21 cellular contexts compared by ENCODE assay signal in genomic region chr9:122377241-122378164, GRCh38. TPM values are rescaled to one million over a fixed set of nuclear protein-coding genes. Genes with fewer than 3 reads are reported as not detected.
DNase-seq lines count a peak whose midpoint lies in the region; ATAC-seq and TF ChIP-seq lines count a peak whose summit lies in the region.
"Had no signal": no experiment of that assay in that cellular context is flagged by ENCODE, and none has a peak within 500 bp of the region (broad histone marks: within the 10 kb centered on the region; RNA-seq: fewer than 3 reads in every experiment).

No MANE protein-coding gene starts in this region.

- H3K4me2 ChIP-seq in H9 (ENCODE audit: insufficient read depth, insufficient read length, low read length): no peak overlapping the region

- H3K27me3 Mint-ChIP-seq in H9 (ENCODE audit: low read depth): peaks cover 28% of the 10 kb centered on the region
- peaks cover 35% of the 10 kb centered on the region for H3K27me3 Mint-ChIP-seq in activated T-cell treated with anti-CD3 and anti-CD28 coated beads, Interleukin-2, amount 50 U/mL, for 24 hours

- H3K4me1 ChIP-seq in H9 (ENCODE audit: insufficient read depth, low read length) (peaks cover 4% of the 10 kb centered on the region; the same call in 1 of the 2 replicates), esophagus squamous epithelium (peaks cover 23 to 51% (median 25%) of the 10 kb centered on the region in 3 donors), sigmoid colon (peaks cover 0 to 69% (median 62%) of the 10 kb centered on the region in 4 donors)
- H3K4me1 ChIP-seq: BE2C had no signal

- no peak overlapping the region for H2AK5ac ChIP-seq in H9 (ENCODE audit: insufficient read length, low read length)

- H3K56ac ChIP-seq in H9 (ENCODE audit: insufficient read length, low read depth, low read length): no peak overlapping the region

- no peaks in the 10 kb centered on the region for H3K79me2 ChIP-seq in H9 (ENCODE audit: insufficient read depth, low read length)

- intact Hi-C loops in esophagus squamous epithelium (cut with DNase I) (no loop called here), sigmoid colon (cut with DNase I) (loop anchor here (10.0 kb wide), 1 partner anchor 447 kb away; the partner anchor contains the start of gene PDCL)

- H3K9ac ChIP-seq in H9 (ENCODE audit: extremely low read depth, insufficient read length, low read length): no peak overlapping the region

- no peak overlapping the region for H4K5ac ChIP-seq in H9 (ENCODE audit: insufficient read length, low read depth, low read length)

- H3K18ac ChIP-seq in H9 (ENCODE audit: insufficient read length, low read depth, low read length): no peak overlapping the region

- no peak for TF ChIP-seq CTCF in H9 (conservative IDR thresholded peaks at IDR 0.05)
- no peak for TF ChIP-seq CTCF in esophagus squamous epithelium (IDR thresholded peaks at IDR 0.05)
- TF ChIP-seq CTCF in sigmoid colon (IDR thresholded peaks at IDR 0.05): no peak

- TF ChIP-seq POLR2A in esophagus squamous epithelium (IDR thresholded peaks at IDR 0.05) (no peak), sigmoid colon (IDR thresholded peaks at IDR 0.05) (no peak)

- no peaks in the 10 kb centered on the region for H3K79me1 ChIP-seq in H9 (ENCODE audit: insufficient read depth, low read depth, low read length, poor library complexity, severe bottlenecking)

- H3K27me3 ChIP-seq in H9 (ENCODE audit: insufficient read depth, low read length): no peaks in the 10 kb centered on the region; the same call in 1 of the 2 replicates
- no peaks in the 10 kb centered on the region for H3K27me3 ChIP-seq in esophagus squamous epithelium
- H3K27me3 ChIP-seq in sigmoid colon: no peaks in the 10 kb centered on the region
- H3K27me3 ChIP-seq: BE2C, pancreas, thyroid gland had no signal

- WGBS in H9 (ENCODE audit: extremely low coverage, insufficient read length, low lambda C conversion rate): no CpG with 5 or more reads among the region's 24 CpGs
- WGBS in esophagus squamous epithelium, 2 donors: 73 to 88% methylated on average over 12 to 19 of the region's 24 CpGs
- WGBS in sigmoid colon, 2 donors: 69 to 84% methylated on average over 24 of the region's 24 CpGs

- no peak overlapping the region for H3K27ac ChIP-seq in H9 (ENCODE audit: insufficient read length, low read depth, low read length)
- H3K27ac ChIP-seq in esophagus squamous epithelium: peak overlapping the region; percentile 22 to 84 (median 83)
- peak overlapping the region; percentile 90 to 95 (median 90) for H3K27ac ChIP-seq in sigmoid colon
- H3K27ac ChIP-seq: cardiac muscle cell, pancreas, thyroid gland, WERI-Rb-1 had no signal

- no peak overlapping the region for H2AFZ ChIP-seq in H9 (ENCODE audit: low read length)

- peaks cover 0 to 42% (median 0%) of the 10 kb centered on the region in 3 donors for H3K36me3 ChIP-seq in esophagus squamous epithelium
- peaks cover 7 to 41% (median 24%) of the 10 kb centered on the region in 4 donors for H3K36me3 ChIP-seq in sigmoid colon
- H3K36me3 ChIP-seq: BE2C, cardiac muscle cell, pancreas, thyroid gland, WERI-Rb-1 had no signal

- peak overlapping the region in 2 of 3 experiments; percentile 8 to 72; a peak in 2 of 7 replicates for H3K27ac Mint-ChIP-seq in H9
- H3K27ac Mint-ChIP-seq in activated T-cell treated with anti-CD3 and anti-CD28 coated beads, Interleukin-2, amount 50 U/mL, for 24 hours: no peak overlapping the region
- H3K27ac Mint-ChIP-seq: activated CD8-positive, alpha-beta T cell treated with anti-CD3 and anti-CD28 coated beads for 36 hours; activated T-helper 17 cell treated with anti-CD3 and anti-CD28 coated beads, Interleukin-2, amount 50 U/mL, for 72 hours had no signal

- DNase-seq in H9: no peak
- no peak for DNase-seq in esophagus squamous epithelium (lab: John Stamatoyannopoulos, UW)
- DNase-seq in sigmoid colon: peak; percentile 55
- DNase-seq in NCI-H128 (lab: John Stamatoyannopoulos, UW; ENCODE audit: unreplicated experiment): no peak
- DNase-seq in inferior parietal cortex (ENCODE audit: extremely low spot score): no peak
- DNase-seq in activated T-cell treated with anti-CD3 and anti-CD28 coated beads, Interleukin-2, amount 50 U/mL, for 24 hours: no peak
- DNase-seq: activated CD8-positive, alpha-beta T cell treated with anti-CD3 and anti-CD28 coated beads for 36 hours; BE2C; effector memory CD4-positive, alpha-beta T cell; H7; NCI-H146; stimulated activated CD4-positive, alpha-beta T cell treated with anti-CD3 and anti-CD28 coated beads, Interleukin-4, amount 100 ng/mL, for 4 hours; stimulated activated CD8-positive, alpha-beta memory T cell treated with anti-CD3 and anti-CD28 coated beads, Interleukin-4, amount 100 ng/mL, for 48 hours; SW 1271; thyroid gland; WERI-Rb-1 had no signal

- no peak overlapping the region for H2BK120ac ChIP-seq in H9 (ENCODE audit: low read depth, low read length, poor library complexity, severe bottlenecking)

- no peak overlapping the region for H3T11ph ChIP-seq in H9 (ENCODE audit: low read length)

- peak overlapping the region; percentile 43; the same call in 1 of the 2 replicates for H3K14ac ChIP-seq in H9 (ENCODE audit: insufficient read depth, low read length)

- no peak overlapping the region for H3K23ac ChIP-seq in H9 (ENCODE audit: insufficient read length, low read depth, low read length)

- H3K4me3 ChIP-seq in esophagus squamous epithelium (no peak overlapping the region), sigmoid colon (peak overlapping the region in 1 of 4 donors; percentile 1)
- H3K4me3 ChIP-seq: cardiac muscle cell, pancreas, thyroid gland had no signal

- no peak for TF ChIP-seq EP300 in sigmoid colon (IDR thresholded peaks at IDR 0.05)

- no peak overlapping the region for H2BK15ac ChIP-seq in H9 (ENCODE audit: low read depth, low read length)

- H3K4ac ChIP-seq in H9 (ENCODE audit: low read depth, low read length): no peak overlapping the region

- no peaks in the 10 kb centered on the region for H3K36me3 Mint-ChIP-seq in H9 (ENCODE audit: insufficient read depth in 1 of 3, low read depth in 3 of 3)
- H3K36me3 Mint-ChIP-seq in activated T-cell treated with anti-CD3 and anti-CD28 coated beads, Interleukin-2, amount 50 U/mL, for 24 hours (ENCODE audit: low read depth): no peaks in the 10 kb centered on the region

- H4K91ac ChIP-seq in H9 (ENCODE audit: insufficient read length, low read depth, low read length): no peak overlapping the region

- H3K9me3 ChIP-seq in H9 (ENCODE audit: control insufficient read depth, low read depth, low read length) (no peaks in the 10 kb centered on the region), esophagus squamous epithelium (peaks cover 0 to 4% (median 0%) of the 10 kb centered on the region in 3 donors), sigmoid colon (no peaks in the 10 kb centered on the region)
- H3K9me3 ChIP-seq: BE2C, pancreas, thyroid gland had no signal

- no peaks in the 10 kb centered on the region for H4K20me1 ChIP-seq in H9 (ENCODE audit: control insufficient read depth, insufficient read depth, insufficient read length)

- H4K8ac ChIP-seq in H9 (replicated peaks; ENCODE audit: insufficient read length, low read depth, low read length): no peak overlapping the region

- H3K9me3 Mint-ChIP-seq in H9: peaks cover 4 to 6% of the 10 kb centered on the region in 2 experiments; a peak in 2 of 5 replicates
- peaks cover 11% of the 10 kb centered on the region for H3K9me3 Mint-ChIP-seq in activated T-cell treated with anti-CD3 and anti-CD28 coated beads, Interleukin-2, amount 50 U/mL, for 24 hours
- H3K9me3 Mint-ChIP-seq: activated T-helper 17 cell treated with anti-CD3 and anti-CD28 coated beads, Interleukin-2, amount 50 U/mL, for 72 hours had no signal

- H3K4me1 Mint-ChIP-seq in H9: peaks cover 34 to 42% of the 10 kb centered on the region in 2 experiments
- H3K4me1 Mint-ChIP-seq in activated T-cell treated with anti-CD3 and anti-CD28 coated beads, Interleukin-2, amount 50 U/mL, for 24 hours (ENCODE audit: low read depth): no peaks in the 10 kb centered on the region
- H3K4me1 Mint-ChIP-seq: activated T-helper 17 cell treated with anti-CD3 and anti-CD28 coated beads, Interleukin-2, amount 50 U/mL, for 72 hours had no signal

- H3K4me3 Mint-ChIP-seq in H9: no peak overlapping the region
- no peak overlapping the region for H3K4me3 Mint-ChIP-seq in activated T-cell treated with anti-CD3 and anti-CD28 coated beads, Interleukin-2, amount 50 U/mL, for 24 hours
- H3K4me3 Mint-ChIP-seq: activated CD8-positive, alpha-beta T cell treated with anti-CD3 and anti-CD28 coated beads for 36 hours; activated T-helper 17 cell treated with anti-CD3 and anti-CD28 coated beads, Interleukin-2, amount 50 U/mL, for 72 hours had no signal

- no peaks in the 10 kb centered on the region for H3K23me2 ChIP-seq in H9 (ENCODE audit: insufficient read length, low read depth, low read length, poor library complexity, severe bottlenecking)

- no peak overlapping the region for H2BK20ac ChIP-seq in H9 (ENCODE audit: low read depth, low read length, poor library complexity, severe bottlenecking)

- peak; percentile 4; the same call in 2 of the 3 replicates for ATAC-seq in SK-N-SH treated with all-trans-retinoic acid at 6 μM for 48 hours
- ATAC-seq in GM21515 (IDR thresholded peaks at IDR 0.05; ENCODE audit: unreplicated experiment): no peak
- ATAC-seq: activated CD8-positive, alpha-beta T cell treated with anti-CD3 and anti-CD28 coated beads for 36 hours; activated T-helper 17 cell treated with anti-CD3 and anti-CD28 coated beads, Interleukin-2, amount 50 U/mL, for 72 hours had no signal

- no peak overlapping the region for H2BK5ac ChIP-seq in H9 (ENCODE audit: insufficient read length, low read length)

- H2BK12ac ChIP-seq in H9 (ENCODE audit: insufficient read length, low read depth, low read length): no peak overlapping the region

TF ChIP-seq in SK-N-SH treated with all-trans-retinoic acid at 6 μM for 48 hours, 23 proteins besides CTCF, POLR2A, EP300 and RAD21 (continues in another document):
- no peak for TF ChIP-seq BACH2 (CRISPR knock-in tag; IDR thresholded peaks at IDR 0.05; ENCODE audit: borderline replicate concordance)
- no peak for TF ChIP-seq ARNTL (CRISPR knock-in tag; IDR thresholded peaks at IDR 0.05; ENCODE audit: borderline replicate concordance, low read depth)
- TF ChIP-seq ESRRG (CRISPR knock-in tag; IDR thresholded peaks at IDR 0.05): no peak

RNA-seq across cellular contexts. Expression of gene PTGS1, which starts 6.7 kb away (rescaled TPM):
- 1.0 and 1.3 TPM in 2 replicates for total RNA-seq in H9 (2021)
- 10 to 100 TPM; 15.6 to 36.1 (median 30.3) TPM for total RNA-seq in esophagus squamous epithelium
- 100 to 1,000 TPM in 2 of 4 donors, 10 to 100 TPM in 2; 72.6 to 150 (median 121) TPM for total RNA-seq in sigmoid colon
- polyA plus RNA-seq in sigmoid colon: 10 to 100 TPM in 1 of 3 donors, 1 to 10 TPM in 2; 3.0 to 10.8 (median 4.2) TPM
- polyA plus RNA-seq: cardiac muscle cell had no signal
